ENCODE assay signal across 8 cellular contexts in genomic region chr17:30363715-30364202, GRCh38. TPM values are rescaled to one million over a fixed set of nuclear protein-coding genes. Genes with fewer than 3 reads are reported as not detected.
DNase-seq lines count a peak whose midpoint lies in the region; ATAC-seq, FAIRE-seq and TF ChIP-seq lines count a peak whose summit lies in the region.

No MANE protein-coding gene starts in this region.

- H3K27me3 ChIP-seq in gastrocnemius medialis (no peaks in the 10 kb centered on the region), tibial artery (no peaks in the 10 kb centered on the region)

- no peak overlapping the region for H3K4me3 Mint-ChIP-seq in activated naive CD8-positive, alpha-beta T cell treated with anti-CD3 and anti-CD28 coated beads, Interleukin-2, amount 10 ng/mL, durations not matched to agents 7 days and 5 days

- POLR2A ChIA-PET in activated naive CD8-positive, alpha-beta T cell treated with anti-CD3 and anti-CD28 coated beads, Interleukin-2, amount 10 ng/mL, durations not matched to agents 7 days and 5 days (lab: Charles Lee) = interaction anchor here (0.6 to 2.1 kb wide), 6 partner anchors 15 to 1811 kb away, joined by 3 to 12 read pairs (median 4); partner anchors contain the start of gene CPD

- TF ChIP-seq CTCF in gastrocnemius medialis (IDR thresholded peaks at IDR 0.05 in 4 of 5, conservative IDR thresholded peaks at IDR 0.05 in 1 of 5) = no peak
- no peak for TF ChIP-seq CTCF in tibial artery (IDR thresholded peaks at IDR 0.05)

- H3K27ac Mint-ChIP-seq in activated naive CD8-positive, alpha-beta T cell treated with anti-CD3 and anti-CD28 coated beads, Interleukin-2, amount 10 ng/mL, durations not matched to agents 7 days and 5 days = peak overlapping the region; percentile 91

- H3K4me1 ChIP-seq in gastrocnemius medialis (no peaks in the 10 kb centered on the region), tibial artery (no peaks in the 10 kb centered on the region)

- no peak for TF ChIP-seq POLR2A in gastrocnemius medialis (IDR thresholded peaks at IDR 0.05)
- no peak for TF ChIP-seq POLR2A in H54 (IDR thresholded peaks at IDR 0.05; ENCODE audit: low read depth, low read length)

- H3K36me3 ChIP-seq in gastrocnemius medialis (no peaks in the 10 kb centered on the region), tibial artery (no peaks in the 10 kb centered on the region)

- peaks cover 7% of the 10 kb centered on the region for H3K36me3 Mint-ChIP-seq in activated naive CD8-positive, alpha-beta T cell treated with anti-CD3 and anti-CD28 coated beads, Interleukin-2, amount 10 ng/mL, durations not matched to agents 7 days and 5 days

- in situ Hi-C loops in gastrocnemius medialis (cut with MboI; ENCODE audit: low sequenced_read_pairs in 4 of 4) = no loop called here

- H3K4me3 ChIP-seq in gastrocnemius medialis (no peak overlapping the region), tibial artery (no peak overlapping the region)

- H3K27me3 Mint-ChIP-seq in activated naive CD8-positive, alpha-beta T cell treated with anti-CD3 and anti-CD28 coated beads, Interleukin-2, amount 10 ng/mL, durations not matched to agents 7 days and 5 days = no peaks in the 10 kb centered on the region

- DNase-seq in SKM-1 (lab: John Stamatoyannopoulos, UW; ENCODE audit: unreplicated experiment) = peak; percentile 100
- DNase-seq in activated naive CD8-positive, alpha-beta T cell treated with anti-CD3 and anti-CD28 coated beads, Interleukin-2, amount 10 ng/mL, durations not matched to agents 7 days and 5 days = peak; percentile 61
- peak in 1 of 2 donors; percentile 25 for DNase-seq in gastrocnemius medialis
- DNase-seq in NCI-H2029 (lab: John Stamatoyannopoulos, UW) = no peak
- no peak for DNase-seq in H54 (ENCODE audit: insufficient read length, low spot score)
- no peak for DNase-seq in tibial artery

- FAIRE-seq in H54 (lab: Jason Lieb, UNC) = no peak

- no peak overlapping the region for H3K27ac ChIP-seq in gastrocnemius medialis
- H3K27ac ChIP-seq in tibial artery = no peak overlapping the region

- H3K9me3 ChIP-seq in gastrocnemius medialis = no peaks in the 10 kb centered on the region
- peaks cover 0 to 14% (median 5%) of the 10 kb centered on the region in 3 donors for H3K9me3 ChIP-seq in tibial artery

- intact Hi-C loops in gastrocnemius medialis (cut with DNase I; ENCODE audit: low total_unique reads) = no loop called here
- intact Hi-C loops in tibial artery (cut with DNase I; ENCODE audit: low total_unique reads) = no loop called here

- H3K9me3 Mint-ChIP-seq in activated naive CD8-positive, alpha-beta T cell treated with anti-CD3 and anti-CD28 coated beads, Interleukin-2, amount 10 ng/mL, durations not matched to agents 7 days and 5 days = peaks cover 10% of the 10 kb centered on the region

- peaks cover 22% of the 10 kb centered on the region for H3K4me1 Mint-ChIP-seq in activated naive CD8-positive, alpha-beta T cell treated with anti-CD3 and anti-CD28 coated beads, Interleukin-2, amount 10 ng/mL, durations not matched to agents 7 days and 5 days

- ATAC-seq in GM18909 (IDR thresholded peaks at IDR 0.05; ENCODE audit: poor library complexity, unreplicated experiment) (peak; percentile 87), HG03095 (IDR thresholded peaks at IDR 0.05; ENCODE audit: unreplicated experiment) (peak; percentile 75), gastrocnemius medialis (peak; percentile 27 to 30)
- peak; percentile 90 for ATAC-seq in activated naive CD8-positive, alpha-beta T cell treated with anti-CD3 and anti-CD28 coated beads, Interleukin-2, amount 10 ng/mL, durations not matched to agents 7 days and 5 days (ENCODE audit: low read depth)

RNA-seq across cellular contexts. Expression of gene CPD, which starts 15.0 kb away (rescaled TPM):
- total RNA-seq in activated naive CD8-positive, alpha-beta T cell treated with anti-CD3 and anti-CD28 coated beads, Interleukin-2, amount 10 ng/mL, durations not matched to agents 7 days and 5 days = 10 to 100 TPM; 18.6 to 23.3 TPM
- total RNA-seq in gastrocnemius medialis = 10 to 100 TPM; 20.8 to 32.4 (median 28.0) TPM

RNA-seq across cellular contexts. Expression of gene TMIGD1, which starts 29.9 kb away (rescaled TPM):
- not detected for total RNA-seq in activated naive CD8-positive, alpha-beta T cell treated with anti-CD3 and anti-CD28 coated beads, Interleukin-2, amount 10 ng/mL, durations not matched to agents 7 days and 5 days
- under 1 TPM in 1 of 4 donors, not detected in 3; 0.68 TPM for total RNA-seq in gastrocnemius medialis

Comparison
In these comparisons a context has a peak if more than half of its experiments do, and no peak if none do; other contexts are left out.
1. ATAC-seq: peak in every context shown above with its lines; median percentile 90 in activated naive CD8-positive, alpha-beta T cell treated with anti-CD3 and anti-CD28 coated beads, Interleukin-2, amount 10 ng/mL, durations not matched to agents 7 days and 5 days; 87 in GM18909; 75 in HG03095; 28 in gastrocnemius medialis.
2. DNase-seq: peak in SKM-1 (single experiment) and activated naive CD8-positive, alpha-beta T cell treated with anti-CD3 and anti-CD28 coated beads, Interleukin-2, amount 10 ng/mL, durations not matched to agents 7 days and 5 days (single experiment); none in NCI-H2029 (single experiment), H54 (single experiment) and tibial artery (0 of 2).